ENCODE assay signal across 8 cellular contexts in the genomic region with DNA sequence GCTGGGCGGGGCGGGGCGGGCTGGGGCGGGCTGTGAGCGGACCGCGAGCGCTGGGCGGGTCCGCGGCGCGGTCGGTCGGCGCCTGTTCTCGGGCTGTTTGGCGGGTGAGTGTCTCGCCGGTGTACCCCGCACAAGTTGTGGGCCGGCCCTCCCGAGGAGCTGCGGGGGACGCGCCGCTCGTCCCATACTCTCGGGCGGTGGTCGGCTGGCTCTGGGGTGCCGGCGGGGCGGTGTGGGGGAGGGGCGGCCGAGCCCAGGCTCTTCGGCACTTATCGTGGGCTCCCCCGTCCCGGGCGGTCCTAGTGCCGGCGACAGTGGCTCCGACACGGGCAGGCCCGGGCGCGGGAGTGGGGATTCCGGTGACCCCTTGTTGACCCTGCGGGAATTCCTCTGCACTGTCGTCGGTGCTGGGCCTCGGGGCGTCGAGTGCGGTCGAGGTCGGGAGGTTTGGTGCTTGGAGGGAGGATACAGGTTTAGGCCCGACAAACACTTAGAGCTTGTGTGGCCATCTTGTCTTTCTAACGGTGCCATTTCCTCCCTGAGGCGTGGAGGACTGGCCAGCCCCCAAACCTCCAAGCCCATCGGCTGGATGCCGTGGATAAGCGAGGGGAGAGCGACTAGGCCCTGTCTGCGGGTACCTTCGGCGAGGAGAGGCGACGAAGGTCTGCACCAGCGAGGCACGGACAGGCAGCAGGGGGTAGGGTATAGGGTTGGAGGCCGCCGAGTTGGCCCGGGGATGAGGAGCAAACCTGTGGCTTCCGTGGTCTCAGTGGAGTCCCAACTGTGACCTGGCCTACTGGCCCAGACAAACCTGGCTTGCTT. TPM values are rescaled to one million over a fixed set of nuclear protein-coding genes. Genes with fewer than 3 reads are reported as not detected.
DNase-seq lines count a peak whose midpoint lies in the region; ATAC-seq and TF ChIP-seq lines count a peak whose summit lies in the region.

TSS of gene SEPTIN2 (plus strand) at position 47 of the 822 bp plus-strand sequence. CDS start 8,308 bp downstream, outside the sequence.

- TF ChIP-seq POLR2A in GM15510 (IDR thresholded peaks at IDR 0.05; ENCODE audit: borderline replicate concordance, extremely low read depth, insufficient read length): peak; percentile 80

- peak within 1 kb of the TSS; percentile 41 for H3K56ac ChIP-seq in H9 (ENCODE audit: insufficient read length, low read depth, low read length)

- no peak within 1 kb of the TSS for H2BK12ac ChIP-seq in H9 (ENCODE audit: insufficient read length, low read depth, low read length)

- H4K8ac ChIP-seq in H9 (replicated peaks; ENCODE audit: insufficient read length, low read depth, low read length): peak within 1 kb of the TSS; percentile 11

- H3K4me1 Mint-ChIP-seq in H9: peaks cover 58% of the 10 kb centered on the region in 2 experiments
- peaks cover 79% of the 10 kb centered on the region for H3K4me1 Mint-ChIP-seq in activated B cell treated with CpG ODN at 0.5 μM for 24 hours

- no peaks in the 10 kb centered on the region for H4K20me1 ChIP-seq in H9 (ENCODE audit: control insufficient read depth, insufficient read depth, insufficient read length)

- peaks cover 4 to 25% (median 20%) of the 10 kb centered on the region in 3 experiments; a peak in 6 of 7 replicates for H3K36me3 Mint-ChIP-seq in H9 (ENCODE audit: insufficient read depth in 1 of 3, low read depth in 3 of 3)
- H3K36me3 Mint-ChIP-seq in activated B cell treated with CpG ODN at 0.5 μM for 24 hours (ENCODE audit: low read depth): peaks cover 40% of the 10 kb centered on the region

- POLR2A ChIA-PET in activated B cell treated with CpG ODN at 0.5 μM for 24 hours (lab: Charles Lee): interaction anchor here (0.6 to 4.1 kb wide), 27 partner anchors 9 to 755 kb away, joined by 3 to 50 read pairs (median 6); partner anchors contain the start of genes ATG4B, D2HGDH, DTYMK and DUSP28

- peak within 1 kb of the TSS; percentile 99 for H3K14ac ChIP-seq in H9 (ENCODE audit: insufficient read depth, low read length)

- no peaks in the 10 kb centered on the region for H3K27me3 ChIP-seq in H9 (ENCODE audit: insufficient read depth, low read length)
- no peaks in the 10 kb centered on the region for H3K27me3 ChIP-seq in MG63
- H3K27me3 ChIP-seq in lung (ENCODE audit: control insufficient read depth, insufficient read depth): no peaks in the 10 kb centered on the region

- H3K4me1 ChIP-seq in H9 (ENCODE audit: insufficient read depth, low read length) (no peaks in the 10 kb centered on the region), lung (ENCODE audit: control insufficient read depth in 2 of 2, insufficient read depth in 2 of 2, low read length in 2 of 2) (peaks cover 6 to 28% of the 10 kb centered on the region in 2 donors)

- peaks cover 9% of the 10 kb centered on the region for H3K23me2 ChIP-seq in H9 (ENCODE audit: insufficient read length, low read depth, low read length, poor library complexity, severe bottlenecking)

- peak within 1 kb of the TSS; percentile 70 for H2BK120ac ChIP-seq in H9 (ENCODE audit: low read depth, low read length, poor library complexity, severe bottlenecking)

- peak within 1 kb of the TSS; percentile 100 for H3K4me3 Mint-ChIP-seq in H9
- H3K4me3 Mint-ChIP-seq in activated B cell treated with CpG ODN at 0.5 μM for 24 hours: peak within 1 kb of the TSS; percentile 98

- H2BK15ac ChIP-seq in H9 (ENCODE audit: low read depth, low read length): no peak within 1 kb of the TSS

- ATAC-seq in activated B cell treated with CpG ODN at 0.5 μM for 24 hours (ENCODE audit: low read depth) (peak; percentile 30), lung (ENCODE audit: insufficient read depth, low FRiP score) (peak; percentile 69)

- H3K79me2 ChIP-seq in H9 (ENCODE audit: insufficient read depth, low read length): peaks cover 73% of the 10 kb centered on the region

- no peak within 1 kb of the TSS for H4K91ac ChIP-seq in H9 (ENCODE audit: insufficient read length, low read depth, low read length)

- H3K9me3 ChIP-seq in H9 (ENCODE audit: control insufficient read depth, low read depth, low read length): no peaks in the 10 kb centered on the region
- H3K9me3 ChIP-seq in MG63: no peaks in the 10 kb centered on the region
- no peaks in the 10 kb centered on the region for H3K9me3 ChIP-seq in lung (ENCODE audit: control insufficient read depth in 2 of 2, insufficient read depth in 1 of 2, low read length in 1 of 2)

- H3K27ac Mint-ChIP-seq in H9 (peak within 1 kb of the TSS; percentile 100), activated B cell treated with CpG ODN at 0.5 μM for 24 hours (peak within 1 kb of the TSS; percentile 100)

- H2BK20ac ChIP-seq in H9 (ENCODE audit: low read depth, low read length, poor library complexity, severe bottlenecking): no peak within 1 kb of the TSS

- H3K9ac ChIP-seq in H9 (ENCODE audit: extremely low read depth, insufficient read length, low read length): peak within 1 kb of the TSS; percentile 99

- H3K27ac ChIP-seq in H9 (ENCODE audit: insufficient read length, low read depth, low read length): peak within 1 kb of the TSS; percentile 84
- H3K27ac ChIP-seq in lung (ENCODE audit: low read depth in 1 of 2, low read length in 1 of 2): peak within 1 kb of the TSS; percentile 98 to 99

- no peak within 1 kb of the TSS for H3K23ac ChIP-seq in H9 (ENCODE audit: insufficient read length, low read depth, low read length)

- no peak within 1 kb of the TSS for H2AFZ ChIP-seq in H9 (ENCODE audit: low read length)

- H2BK5ac ChIP-seq in H9 (ENCODE audit: insufficient read length, low read length): peak within 1 kb of the TSS; percentile 81

- H3K36me3 ChIP-seq in MG63: peaks cover 57% of the 10 kb centered on the region
- peaks cover 0 to 2% of the 10 kb centered on the region in 2 donors for H3K36me3 ChIP-seq in lung (ENCODE audit: control insufficient read depth in 2 of 2, insufficient read depth in 2 of 2, low read length in 2 of 2)

- peak within 1 kb of the TSS; percentile 91 for H3K4me3 ChIP-seq in MG63
- H3K4me3 ChIP-seq in lung: peak within 1 kb of the TSS; percentile 76

- no peak within 1 kb of the TSS for H3T11ph ChIP-seq in H9 (ENCODE audit: low read length)

- H3K9me3 Mint-ChIP-seq in H9 (no peaks in the 10 kb centered on the region; a peak in 1 of 5 replicates), activated B cell treated with CpG ODN at 0.5 μM for 24 hours (no peaks in the 10 kb centered on the region)

- no CpG with 5 or more reads among the region's 76 CpGs for WGBS in H9 (ENCODE audit: extremely low coverage, insufficient read length, low lambda C conversion rate)
- WGBS in lung, 2 donors: 0% methylated on average over 61 to 76 of the region's 76 CpGs

- H3K4me2 ChIP-seq in H9 (ENCODE audit: insufficient read depth, insufficient read length, low read length): peak within 1 kb of the TSS; percentile 95

- H3K27me3 Mint-ChIP-seq in H9 (ENCODE audit: low read depth) (no peaks in the 10 kb centered on the region), activated B cell treated with CpG ODN at 0.5 μM for 24 hours (no peaks in the 10 kb centered on the region)

- peak within 1 kb of the TSS; percentile 84 for H4K5ac ChIP-seq in H9 (ENCODE audit: insufficient read length, low read depth, low read length)

- H2AK5ac ChIP-seq in H9 (ENCODE audit: insufficient read length, low read length): no peak within 1 kb of the TSS

- no peak within 1 kb of the TSS; the same call in 1 of the 2 replicates for H3K4ac ChIP-seq in H9 (ENCODE audit: low read depth, low read length)

- H3K18ac ChIP-seq in H9 (ENCODE audit: insufficient read length, low read depth, low read length): peak within 1 kb of the TSS; percentile 99

- CTCF ChIA-PET in activated B cell treated with CpG ODN at 0.5 μM for 24 hours (lab: Charles Lee): interaction anchor here (1.4 kb wide), 1 partner anchor 59 kb away, joined by 3 read pairs; no protein-coding TSS in a partner anchor

- DNase-seq in H9 (no peak), MG63 (no peak), activated B cell treated with CpG ODN at 0.5 μM for 24 hours (peak; percentile 82), dedifferentiated amniotic fluid mesenchymal stem cell (ENCODE audit: extremely low spot score) (peak; percentile 16), lung (ENCODE audit: low spot score) (peak; percentile 80), islet precursor cell (no peak)
- DNase-seq in stimulated activated CD8-positive, alpha-beta memory T cell treated with anti-CD3 and anti-CD28 coated beads, Interleukin-12 subunit alpha, Interleukin-12 subunit beta, amount 100 ng/mL, for 24 hours (ENCODE audit: extremely low read depth): peak; percentile 53

- intact Hi-C loops in activated B cell treated with CpG ODN at 0.5 μM for 24 hours (cut with micrococcal nuclease): loop anchor here (1.0 to 10.0 kb wide), 17 partner anchors 8 to 1911 kb away; partner anchors contain the start of genes D2HGDH, DUSP28, FARP2 and HDAC4

- TF ChIP-seq CTCF in H9 (conservative IDR thresholded peaks at IDR 0.05) (no peak), activated B cell treated with CpG ODN at 0.5 μM for 24 hours (IDR thresholded peaks at IDR 0.05) (no peak), lung (IDR thresholded peaks at IDR 0.05; ENCODE audit: control extremely low read depth, extremely low read depth) (no peak)

- H3K79me1 ChIP-seq in H9 (ENCODE audit: insufficient read depth, low read depth, low read length, poor library complexity, severe bottlenecking): no peaks in the 10 kb centered on the region

RNA-seq across cellular contexts. Expression of gene SEPTIN2, which starts in this region (rescaled TPM):
- total RNA-seq in H9 (2021): 385 and 399 TPM in 2 replicates
- 348 and 489 TPM in 2 replicates for total RNA-seq in MG63 (2014; rRNA removed; shearing (Covaris generic); ENCODE audit: low replicate concordance)
- total RNA-seq in activated B cell treated with CpG ODN at 0.5 μM for 24 hours: 238 and 251 TPM in 2 replicates
- 100 to 1,000 TPM; 337 to 755 TPM for total RNA-seq in lung
- 100 to 1,000 TPM; 114 to 178 TPM for polyA plus RNA-seq in lung

Comparison
In these comparisons a context has a peak if more than half of its experiments do, and no peak if none do; other contexts are left out.
1. DNase-seq: peak in activated B cell treated with CpG ODN at 0.5 μM for 24 hours (single experiment), dedifferentiated amniotic fluid mesenchymal stem cell (single experiment), lung (single experiment) and stimulated activated CD8-positive, alpha-beta memory T cell treated with anti-CD3 and anti-CD28 coated beads, Interleukin-12 subunit alpha, Interleukin-12 subunit beta, amount 100 ng/mL, for 24 hours (single experiment); none in H9 (single experiment), MG63 (single experiment) and islet precursor cell (single experiment).